ENCODE assay signal across 8 cellular contexts in genomic region chr3:169812124-169812843, GRCh38. TPM values are rescaled to one million over a fixed set of nuclear protein-coding genes. Genes with fewer than 3 reads are reported as not detected.
DNase-seq lines count a peak whose midpoint lies in the region; ATAC-seq and TF ChIP-seq lines count a peak whose summit lies in the region.

No MANE protein-coding gene starts in this region.

- H3K4me3 Mint-ChIP-seq in activated CD4-positive, alpha-beta T cell treated with anti-CD3 and anti-CD28 coated beads for 36 hours, result peak overlapping the region; percentile 77

- peaks cover 27% of the 10 kb centered on the region for H3K4me1 Mint-ChIP-seq in activated CD4-positive, alpha-beta T cell treated with anti-CD3 and anti-CD28 coated beads for 36 hours

- intact Hi-C loops in activated CD4-positive, alpha-beta T cell treated with anti-CD3 and anti-CD28 coated beads for 36 hours (cut with DNase I, micrococcal nuclease), result loop anchor here (1.0 to 5.0 kb wide), 9 partner anchors 39 to 545 kb away; partner anchors contain the start of genes SEC62 (in 2 of the 2), GPR160 (in 1 of the 2), MYNN (in 1 of the 2) and PHC3 (in 1 of the 2)
- intact Hi-C loops in lower leg skin (cut with DNase I; ENCODE audit: low total_unique reads), result no loop called here

- TF ChIP-seq CTCF in lower leg skin (IDR thresholded peaks at IDR 0.05), result no peak

- POLR2A ChIA-PET in activated CD4-positive, alpha-beta T cell treated with anti-CD3 and anti-CD28 coated beads for 36 hours (lab: Charles Lee), result interaction anchor here (1.4 kb wide), 1 partner anchor 155 kb away, joined by 3 read pairs; no protein-coding TSS in a partner anchor

- DNase-seq in NCI-H1436 (lab: John Stamatoyannopoulos, UW) (peak; percentile 75), dermis microvascular lymphatic vessel endothelial cell (ENCODE audit: low read depth in 2 of 2) (peak; percentile 17 to 74), lower leg skin (ENCODE audit: low spot score in 2 of 2) (peak; percentile 27 to 88), KG1 (lab: John Stamatoyannopoulos, UW) (no peak)
- peak; percentile 75 for DNase-seq in activated CD4-positive, alpha-beta T cell treated with anti-CD3 and anti-CD28 coated beads for 36 hours
- peak; percentile 27 to 51 for DNase-seq in stimulated activated CD4-positive, alpha-beta T cell treated with anti-CD3 and anti-CD28 coated beads, Interleukin-2, amount 100 ng/mL, for 48 hours

- WGBS in lower leg skin, 2 donors, result 2 to 5% methylated on average over 20 to 41 of the region's 59 CpGs

- H3K36me3 Mint-ChIP-seq in activated CD4-positive, alpha-beta T cell treated with anti-CD3 and anti-CD28 coated beads for 36 hours (ENCODE audit: low read depth), result peaks cover 10% of the 10 kb centered on the region

- ATAC-seq in GM18502 (IDR thresholded peaks at IDR 0.05; ENCODE audit: poor library complexity, unreplicated experiment) (peak; percentile 72), HG02642 (IDR thresholded peaks at IDR 0.05; ENCODE audit: poor library complexity, unreplicated experiment) (peak; percentile 71)
- peak; percentile 61 for ATAC-seq in activated CD4-positive, alpha-beta T cell treated with anti-CD3 and anti-CD28 coated beads for 36 hours

- peaks cover 13% of the 10 kb centered on the region for H3K9me3 Mint-ChIP-seq in activated CD4-positive, alpha-beta T cell treated with anti-CD3 and anti-CD28 coated beads for 36 hours (ENCODE audit: low read depth)

- no peak for TF ChIP-seq POLR2A in lower leg skin (IDR thresholded peaks at IDR 0.05)

- H3K27me3 Mint-ChIP-seq in activated CD4-positive, alpha-beta T cell treated with anti-CD3 and anti-CD28 coated beads for 36 hours, result peaks cover 2% of the 10 kb centered on the region

- H3K4me3 ChIP-seq in lower leg skin (ENCODE audit: low read depth, poor library complexity, severe bottlenecking), result peak overlapping the region; percentile 55

- no peak overlapping the region for H3K27ac Mint-ChIP-seq in activated CD4-positive, alpha-beta T cell treated with anti-CD3 and anti-CD28 coated beads for 36 hours

- CTCF ChIA-PET in activated CD4-positive, alpha-beta T cell treated with anti-CD3 and anti-CD28 coated beads for 36 hours (lab: Charles Lee), result interaction anchor here (0.7 to 1.6 kb wide), 5 partner anchors 18 to 156 kb away, joined by 3 to 7 read pairs (median 3); no protein-coding TSS in a partner anchor

RNA-seq across cellular contexts. Expression of gene LRRIQ4, which starts 0.4 kb away (rescaled TPM):
- total RNA-seq in activated CD4-positive, alpha-beta T cell treated with anti-CD3 and anti-CD28 coated beads for 36 hours, result under 1 TPM; 0.09 to 0.12 TPM
- total RNA-seq in dermis microvascular lymphatic vessel endothelial cell, result under 0.01 TPM in 1 of 2 replicates, not detected in the other
- not detected for total RNA-seq in lower leg skin

RNA-seq across cellular contexts. Expression of gene LRRC34, which starts 0.4 kb away (rescaled TPM):
- 1 to 10 TPM; 3.8 TPM for total RNA-seq in activated CD4-positive, alpha-beta T cell treated with anti-CD3 and anti-CD28 coated beads for 36 hours
- total RNA-seq in dermis microvascular lymphatic vessel endothelial cell (0.76 and 3.1 TPM in 2 replicates), lower leg skin (1 to 10 TPM in 1 of 4 donors, under 1 TPM in 2, not detected in 1; 0.34 to 1.8 (median 0.34) TPM)

RNA-seq across cellular contexts. Expression of gene MYNN, which starts 39.1 kb away (rescaled TPM):
- total RNA-seq in activated CD4-positive, alpha-beta T cell treated with anti-CD3 and anti-CD28 coated beads for 36 hours, result 10 to 100 TPM; 13.6 to 14.2 TPM
- total RNA-seq in dermis microvascular lymphatic vessel endothelial cell (17.2 and 18.3 TPM in 2 replicates), lower leg skin (10 to 100 TPM; 13.2 to 16.6 (median 14.8) TPM)

RNA-seq across cellular contexts. Expression of gene ACTRT3, which starts 42.9 kb away (rescaled TPM):
- total RNA-seq in activated CD4-positive, alpha-beta T cell treated with anti-CD3 and anti-CD28 coated beads for 36 hours, result under 1 TPM; 0.40 to 0.62 TPM
- total RNA-seq in dermis microvascular lymphatic vessel endothelial cell (1.7 and 2.0 TPM in 2 replicates), lower leg skin (under 1 TPM; 0.19 to 0.65 (median 0.26) TPM)

RNA-seq across cellular contexts. Expression of gene TERC, which starts 47.4 kb away (rescaled TPM):
- 10 to 100 TPM in 1 of 2 experiments, 1 to 10 TPM in 1; 2.6 to 11.1 TPM for total RNA-seq in activated CD4-positive, alpha-beta T cell treated with anti-CD3 and anti-CD28 coated beads for 36 hours
- 34.3 and 103 TPM in 2 replicates for total RNA-seq in dermis microvascular lymphatic vessel endothelial cell
- total RNA-seq in lower leg skin, result 100 to 1,000 TPM in 2 of 4 donors, 10 to 100 TPM in 2; 69.6 to 342 (median 107) TPM
